Comparison of ENCODE assay signal across 23 cellular contexts in genomic region chrX:80174925-80175574, GRCh38.
DNase-seq lines count a peak whose midpoint lies in the region; ATAC-seq and TF ChIP-seq lines count a peak whose summit lies in the region.
"Had no signal": no experiment of that assay in that cellular context is flagged by ENCODE, and none has a peak within 500 bp of the region (broad histone marks: within the 10 kb centered on the region; RNA-seq: fewer than 3 reads in every experiment).

No MANE protein-coding gene starts in this region.

- DNase-seq in MG63 (peak; percentile 73), coronary artery (ENCODE audit: low spot score) (peak; percentile 78), right atrium auricular region (ENCODE audit: low spot score) (peak; percentile 85), sigmoid colon (peak; percentile 60), amygdala (lab: John Stamatoyannopoulos, UW) (no peak), ureter (ENCODE audit: low spot score) (no peak), GM13977 (ENCODE audit: low spot score) (no peak)
- no peak for DNase-seq in activated naive CD8-positive, alpha-beta T cell treated with anti-CD3 and anti-CD28 coated beads, Interleukin-2, amount 50 U/mL, for 24 hours
- DNase-seq: ACHN; activated CD4-positive, alpha-beta T cell treated with anti-CD3 and anti-CD28 coated beads for 36 hours; activated CD8-positive, alpha-beta memory T cell treated with anti-CD3 and anti-CD28 coated beads for 24 hours; activated T-cell treated with anti-CD3 and anti-CD28 coated beads, Interleukin-2, amount 50 U/mL, for 24 hours; amniotic stem cell; C1 segment of cervical spinal cord; central memory CD4-positive, alpha-beta T cell; NCI-H1694; NCI-H2171 treated with DMSO at 0.1 percent for 48 hours; NCI-H524 treated with DMSO at 0.1 percent for 48 hours; nephron progenitor cell; posterior cingulate gyrus had no signal

- H3K27me3 Mint-ChIP-seq in activated naive CD8-positive, alpha-beta T cell treated with anti-CD3 and anti-CD28 coated beads, Interleukin-2, amount 50 U/mL, for 24 hours = no peaks in the 10 kb centered on the region
- H3K27me3 Mint-ChIP-seq: activated CD4-positive, alpha-beta T cell treated with anti-CD3 and anti-CD28 coated beads for 36 hours had no signal

- peak overlapping the region in 1 of 2 donors; percentile 39 for H3K27ac ChIP-seq in coronary artery
- peak overlapping the region in 1 of 2 donors; percentile 15 for H3K27ac ChIP-seq in right atrium auricular region
- no peak overlapping the region for H3K27ac ChIP-seq in sigmoid colon
- H3K27ac ChIP-seq: KMS-11 had no signal

- in situ Hi-C loops in GM13977 (cut with MboI; ENCODE audit: low pct_unique_long_range_greater_than_20kb, low sequenced_read_pairs, unreplicated experiment) = no loop called here

- TF ChIP-seq CTCF in coronary artery (IDR thresholded peaks at IDR 0.05) (no peak), right atrium auricular region (IDR thresholded peaks at IDR 0.05) (no peak), sigmoid colon (IDR thresholded peaks at IDR 0.05) (no peak), GM13977 (IDR thresholded peaks at IDR 0.05; ENCODE audit: extremely low read depth, insufficient read depth, missing control alignments) (no peak)

- ATAC-seq in activated naive CD8-positive, alpha-beta T cell treated with anti-CD3 and anti-CD28 coated beads, Interleukin-2, amount 50 U/mL, for 24 hours = no peak
- ATAC-seq: activated CD4-positive, alpha-beta T cell treated with anti-CD3 and anti-CD28 coated beads for 36 hours; mucosa of descending colon had no signal

- H3K4me3 ChIP-seq in MG63 (no peak overlapping the region), coronary artery (no peak overlapping the region), right atrium auricular region (no peak overlapping the region), sigmoid colon (no peak overlapping the region)
- H3K4me3 ChIP-seq: mucosa of descending colon had no signal

- TF ChIP-seq EP300 in sigmoid colon (IDR thresholded peaks at IDR 0.05) = no peak

- H3K4me1 ChIP-seq in right atrium auricular region (no peaks in the 10 kb centered on the region), sigmoid colon (no peaks in the 10 kb centered on the region)

- TF ChIP-seq POLR2A in sigmoid colon (IDR thresholded peaks at IDR 0.05) = no peak

- no peaks in the 10 kb centered on the region for H3K9me3 Mint-ChIP-seq in activated naive CD8-positive, alpha-beta T cell treated with anti-CD3 and anti-CD28 coated beads, Interleukin-2, amount 50 U/mL, for 24 hours
- H3K9me3 Mint-ChIP-seq: activated T-cell treated with anti-CD3 and anti-CD28 coated beads, Interleukin-2, amount 50 U/mL, for 24 hours; T-helper 1 cell treated with Interleukin-12 subunit alpha and Interleukin-12 subunit beta and Interleukin-4 antibody, amounts not matched to agents 30 μg/mL and 1 μg/mL, for 36 hours had no signal

- H3K4me1 Mint-ChIP-seq in activated naive CD8-positive, alpha-beta T cell treated with anti-CD3 and anti-CD28 coated beads, Interleukin-2, amount 50 U/mL, for 24 hours = no peaks in the 10 kb centered on the region
- H3K4me1 Mint-ChIP-seq: activated CD4-positive, alpha-beta T cell treated with anti-CD3 and anti-CD28 coated beads for 36 hours; nephron progenitor cell had no signal

- H3K9me3 ChIP-seq in MG63 (no peaks in the 10 kb centered on the region), right atrium auricular region (no peaks in the 10 kb centered on the region), sigmoid colon (no peaks in the 10 kb centered on the region)
- H3K9me3 ChIP-seq: mucosa of descending colon had no signal

- no peaks in the 10 kb centered on the region for H3K36me3 Mint-ChIP-seq in activated naive CD8-positive, alpha-beta T cell treated with anti-CD3 and anti-CD28 coated beads, Interleukin-2, amount 50 U/mL, for 24 hours (ENCODE audit: low read depth)

- H3K27me3 ChIP-seq in MG63 = no peaks in the 10 kb centered on the region
- H3K27me3 ChIP-seq in right atrium auricular region = no peaks in the 10 kb centered on the region
- H3K27me3 ChIP-seq in sigmoid colon = no peaks in the 10 kb centered on the region

- H3K4me3 Mint-ChIP-seq in activated naive CD8-positive, alpha-beta T cell treated with anti-CD3 and anti-CD28 coated beads, Interleukin-2, amount 50 U/mL, for 24 hours = no peak overlapping the region
- H3K4me3 Mint-ChIP-seq: activated CD4-positive, alpha-beta T cell treated with anti-CD3 and anti-CD28 coated beads for 36 hours; activated T-cell treated with anti-CD3 and anti-CD28 coated beads, Interleukin-2, amount 50 U/mL, for 24 hours; nephron progenitor cell; T-helper 1 cell treated with Interleukin-12 subunit alpha and Interleukin-12 subunit beta and Interleukin-4 antibody, amounts not matched to agents 30 μg/mL and 1 μg/mL, for 36 hours had no signal

- 75% methylated on average over 3 of the region's 3 CpGs for WGBS in sigmoid colon, 2 donors

- no peak overlapping the region for H3K27ac Mint-ChIP-seq in activated naive CD8-positive, alpha-beta T cell treated with anti-CD3 and anti-CD28 coated beads, Interleukin-2, amount 50 U/mL, for 24 hours
- H3K27ac Mint-ChIP-seq: activated CD4-positive, alpha-beta T cell treated with anti-CD3 and anti-CD28 coated beads for 36 hours; activated T-cell treated with anti-CD3 and anti-CD28 coated beads, Interleukin-2, amount 50 U/mL, for 24 hours; nephron progenitor cell; T-helper 1 cell treated with Interleukin-12 subunit alpha and Interleukin-12 subunit beta and Interleukin-4 antibody, amounts not matched to agents 30 μg/mL and 1 μg/mL, for 36 hours had no signal

- intact Hi-C loops in sigmoid colon (cut with DNase I) = no loop called here

- H3K36me3 ChIP-seq in MG63 (no peaks in the 10 kb centered on the region), right atrium auricular region (no peaks in the 10 kb centered on the region), sigmoid colon (no peaks in the 10 kb centered on the region)

Comparison
In these comparisons a context has a peak if more than half of its experiments do, and no peak if none do; other contexts are left out.
1. DNase-seq: peak in MG63 (single experiment), coronary artery (single experiment), right atrium auricular region (single experiment) and sigmoid colon (single experiment); none in activated naive CD8-positive, alpha-beta T cell treated with anti-CD3 and anti-CD28 coated beads, Interleukin-2, amount 50 U/mL, for 24 hours (single experiment), amygdala (0 of 56), ureter (single experiment) and GM13977 (single experiment).